Comparison of ENCODE assay signal across 17 cellular contexts in the genomic region with DNA sequence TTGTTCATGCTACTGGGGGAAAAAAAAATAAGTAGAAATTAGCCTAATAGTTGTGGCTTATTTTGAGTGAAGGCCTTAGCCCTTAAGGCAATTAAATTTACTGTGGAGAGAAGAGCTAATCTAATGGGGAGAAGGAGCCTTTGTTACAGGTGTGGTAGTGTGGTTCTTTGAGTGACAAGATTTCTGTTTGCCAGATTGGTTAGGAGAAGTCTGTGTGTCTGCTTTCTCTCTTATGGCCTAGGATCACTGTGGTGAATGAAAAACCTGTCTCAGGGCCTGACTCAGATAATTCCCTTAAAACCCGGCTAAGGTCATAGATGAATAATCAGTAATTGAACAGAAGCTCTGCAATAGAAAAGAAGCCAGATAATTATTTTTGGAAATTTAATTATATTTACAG. TPM values are rescaled to one million over a fixed set of nuclear protein-coding genes. Genes with fewer than 3 reads are reported as not detected.
DNase-seq lines count a peak whose midpoint lies in the region; ATAC-seq and TF ChIP-seq lines count a peak whose summit lies in the region.
"Had no signal": no experiment of that assay in that cellular context is flagged by ENCODE, and none has a peak within 500 bp of the region (broad histone marks: within the 10 kb centered on the region; RNA-seq: fewer than 3 reads in every experiment).

No MANE protein-coding gene starts in this region.

- TF ChIP-seq CTCF in GM12865 (IDR thresholded peaks at IDR 0.05; ENCODE audit: insufficient read depth, low read depth, low read length, missing control alignments), result no peak

- POLR2A ChIA-PET in activated CD4-positive, alpha-beta memory T cell treated with anti-CD3 and anti-CD28 coated beads, Interleukin-2, amount 10 ng/mL, durations not matched to agents 7 days and 5 days (lab: Charles Lee), result interaction anchor here (0.9 kb wide), 1 partner anchor 66 kb away, joined by 3 read pairs; no protein-coding TSS in a partner anchor

- no peak overlapping the region for H3K4me3 ChIP-seq in GM12865 (ENCODE audit: low read depth, low read length)
- H3K4me3 ChIP-seq: prostate gland, SK-N-MC, suprapubic skin had no signal

- peak; percentile 53 for ATAC-seq in GM19455 (IDR thresholded peaks at IDR 0.05; ENCODE audit: unreplicated experiment)
- peak; percentile 50 for ATAC-seq in HG03066 (IDR thresholded peaks at IDR 0.05; ENCODE audit: low read depth, unreplicated experiment)
- no peak for ATAC-seq in HG03196 (IDR thresholded peaks at IDR 0.05; ENCODE audit: unreplicated experiment)
- ATAC-seq: HCT116 had no signal

- H3K4me1 Mint-ChIP-seq in activated CD4-positive, alpha-beta memory T cell treated with anti-CD3 and anti-CD28 coated beads, Interleukin-2, amount 10 ng/mL, durations not matched to agents 7 days and 5 days, result peaks cover 34% of the 10 kb centered on the region

- H3K27ac Mint-ChIP-seq in activated CD4-positive, alpha-beta memory T cell treated with anti-CD3 and anti-CD28 coated beads, Interleukin-2, amount 10 ng/mL, durations not matched to agents 7 days and 5 days, result peak overlapping the region; percentile 63
- H3K27ac Mint-ChIP-seq: activated naive CD8-positive, alpha-beta T cell had no signal

- H3K9me3 Mint-ChIP-seq in activated CD4-positive, alpha-beta memory T cell treated with anti-CD3 and anti-CD28 coated beads, Interleukin-2, amount 10 ng/mL, durations not matched to agents 7 days and 5 days, result no peaks in the 10 kb centered on the region

- peaks cover 52% of the 10 kb centered on the region for H3K36me3 Mint-ChIP-seq in activated CD4-positive, alpha-beta memory T cell treated with anti-CD3 and anti-CD28 coated beads, Interleukin-2, amount 10 ng/mL, durations not matched to agents 7 days and 5 days (ENCODE audit: low read depth)

- no peak overlapping the region for H3K4me3 Mint-ChIP-seq in activated CD4-positive, alpha-beta memory T cell treated with anti-CD3 and anti-CD28 coated beads, Interleukin-2, amount 10 ng/mL, durations not matched to agents 7 days and 5 days
- H3K4me3 Mint-ChIP-seq: activated naive CD8-positive, alpha-beta T cell had no signal

- peak; percentile 30 for DNase-seq in GM12865 (ENCODE audit: low read depth)
- DNase-seq in activated CD4-positive, alpha-beta memory T cell treated with anti-CD3 and anti-CD28 coated beads, Interleukin-2, amount 10 ng/mL, durations not matched to agents 7 days and 5 days, result no peak
- no peak for DNase-seq in NCI-H1436 treated with DMSO at 0.1 percent for 48 hours (lab: John Stamatoyannopoulos, UW)
- no peak for DNase-seq in NCI-H1092 (lab: John Stamatoyannopoulos, UW)
- DNase-seq in Ammon's horn (ENCODE audit: low spot score), result no peak
- DNase-seq: caudate nucleus; DND-41; effector CD8-positive, alpha-beta T cell; NCI-H226 had no signal

- H3K27me3 Mint-ChIP-seq in activated CD4-positive, alpha-beta memory T cell treated with anti-CD3 and anti-CD28 coated beads, Interleukin-2, amount 10 ng/mL, durations not matched to agents 7 days and 5 days, result no peaks in the 10 kb centered on the region
- H3K27me3 Mint-ChIP-seq: activated naive CD8-positive, alpha-beta T cell had no signal

- CTCF ChIA-PET in activated CD4-positive, alpha-beta memory T cell treated with anti-CD3 and anti-CD28 coated beads, Interleukin-2, amount 10 ng/mL, durations not matched to agents 7 days and 5 days (lab: Charles Lee), result interaction anchor here (1.1 to 1.4 kb wide), 3 partner anchors 9 to 16 kb away, joined by 3 to 6 read pairs (median 4); no protein-coding TSS in a partner anchor

RNA-seq across cellular contexts. Expression of gene OPA1, which starts 27.0 kb away (rescaled TPM):
- 10 to 100 TPM; 61.0 to 66.4 TPM for total RNA-seq in activated CD4-positive, alpha-beta memory T cell treated with anti-CD3 and anti-CD28 coated beads, Interleukin-2, amount 10 ng/mL, durations not matched to agents 7 days and 5 days
